Comparison of ENCODE assay signal across 1 cellular context in genomic region chr6:117545161-117545595, GRCh38.
A peak's percentile ranks its signal among the peaks of the same experiment; 100 is the strongest.
TF ChIP-seq lines count a peak whose summit lies in the region.

No MANE protein-coding gene starts in this region.

TF ChIP-seq in HepG2, 621 proteins besides CTCF, POLR2A, EP300 and RAD21 (continued from another document and continues in another):
- TF ChIP-seq JDP2 (CRISPR knock-in tag; IDR thresholded peaks at IDR 0.05; ENCODE audit: borderline replicate concordance), result no peak
- no peak for TF ChIP-seq ZNF720 (CRISPR knock-in tag; IDR thresholded peaks at IDR 0.05)
- no peak for TF ChIP-seq ZNF784 (CRISPR knock-in tag; IDR thresholded peaks at IDR 0.05; ENCODE audit: borderline replicate concordance)
- TF ChIP-seq SMAD9 (CRISPR knock-in tag; IDR thresholded peaks at IDR 0.05), result no peak
- no peak for TF ChIP-seq ZBTB2 (CRISPR knock-in tag; IDR thresholded peaks at IDR 0.05; ENCODE audit: low read depth)
- no peak for TF ChIP-seq ZNF850 (CRISPR knock-in tag; conservative IDR thresholded peaks at IDR 0.05)
- 0 out of 2 replicates have a peak, but pooled peaks have one; percentile 43 for TF ChIP-seq ATF2 (CRISPR knock-in tag; IDR thresholded peaks at IDR 0.05)
- no peak for TF ChIP-seq ZNF235 (CRISPR knock-in tag; IDR thresholded peaks at IDR 0.05; ENCODE audit: borderline replicate concordance)
- TF ChIP-seq ZNF580 (CRISPR knock-in tag; IDR thresholded peaks at IDR 0.05; ENCODE audit: borderline replicate concordance, low read depth), result no peak
- TF ChIP-seq IRF1 (CRISPR knock-in tag; IDR thresholded peaks at IDR 0.05; ENCODE audit: low read depth), result no peak
- no peak for TF ChIP-seq RFX3 (CRISPR knock-in tag; IDR thresholded peaks at IDR 0.05)
- TF ChIP-seq FOXP4 (CRISPR knock-in tag; IDR thresholded peaks at IDR 0.05), result peak; percentile 31; the same call in 1 of the 2 replicates
- TF ChIP-seq CSRNP2 (CRISPR knock-in tag; conservative IDR thresholded peaks at IDR 0.05; ENCODE audit: low read depth), result no peak
- no peak for TF ChIP-seq NAIF1 (CRISPR knock-in tag; IDR thresholded peaks at IDR 0.05; ENCODE audit: borderline replicate concordance)
- no peak for TF ChIP-seq ZBTB49 (CRISPR knock-in tag; IDR thresholded peaks at IDR 0.05; ENCODE audit: borderline replicate concordance)
- TF ChIP-seq HNF1A (IDR thresholded peaks at IDR 0.05; ENCODE audit: low read depth), result no peak
- no peak for TF ChIP-seq HNF1A (CRISPR knock-in tag; IDR thresholded peaks at IDR 0.05; ENCODE audit: borderline replicate concordance)
- TF ChIP-seq ETV6 (CRISPR knock-in tag; conservative IDR thresholded peaks at IDR 0.05), result no peak
- TF ChIP-seq RARA (CRISPR knock-in tag; IDR thresholded peaks at IDR 0.05), result peak; percentile 81
- TF ChIP-seq HNRNPL (IDR thresholded peaks at IDR 0.05; ENCODE audit: low read depth, low read length), result no peak
- TF ChIP-seq KAT8 (CRISPR knock-in tag; IDR thresholded peaks at IDR 0.05), result 0 out of 2 replicates have a peak, but pooled peaks have one; percentile 26
- peak; percentile 61; the same call in 1 of the 2 replicates for TF ChIP-seq RXRA (CRISPR knock-in tag; IDR thresholded peaks at IDR 0.05)
- TF ChIP-seq ZNF296 (CRISPR knock-in tag; conservative IDR thresholded peaks at IDR 0.05), result no peak
- peak; percentile 71; the same call in 1 of the 2 replicates for TF ChIP-seq FOSL1 (CRISPR knock-in tag; IDR thresholded peaks at IDR 0.05; ENCODE audit: borderline replicate concordance)
- TF ChIP-seq ZFP91 (CRISPR knock-in tag; IDR thresholded peaks at IDR 0.05; ENCODE audit: borderline replicate concordance), result 0 out of 2 replicates have a peak, but pooled peaks have one; percentile 15
- no peak for TF ChIP-seq PCBP2 (optimal IDR thresholded peaks at IDR 0.05; ENCODE audit: low read depth, low read length, poor library complexity, severe bottlenecking)
- TF ChIP-seq HIVEP1 (CRISPR knock-in tag; IDR thresholded peaks at IDR 0.05), result no peak
- no peak for TF ChIP-seq ZNF670 (CRISPR knock-in tag; IDR thresholded peaks at IDR 0.05; ENCODE audit: borderline replicate concordance)
- peak; percentile 23; the same call in 1 of the 2 replicates for TF ChIP-seq TCF7 (IDR thresholded peaks at IDR 0.05; ENCODE audit: low read depth)
- TF ChIP-seq ZNF510 (CRISPR knock-in tag; IDR thresholded peaks at IDR 0.05; ENCODE audit: low read depth), result no peak
- TF ChIP-seq PBX2 (CRISPR knock-in tag; IDR thresholded peaks at IDR 0.05), result peak; percentile 86
- no peak for TF ChIP-seq ZFP1 (CRISPR knock-in tag; IDR thresholded peaks at IDR 0.05)
- 0 out of 2 replicates have a peak, but pooled peaks have one; percentile 27 for TF ChIP-seq ERF (CRISPR knock-in tag; IDR thresholded peaks at IDR 0.05)
- no peak for TF ChIP-seq ZNF816 (CRISPR knock-in tag; IDR thresholded peaks at IDR 0.05; ENCODE audit: borderline replicate concordance)
- peak; percentile 47; the same call in 1 of the 2 replicates for TF ChIP-seq ESRRA (CRISPR knock-in tag; IDR thresholded peaks at IDR 0.05; ENCODE audit: low read depth)
- TF ChIP-seq ZGPAT (CRISPR knock-in tag; IDR thresholded peaks at IDR 0.05), result 0 out of 2 replicates have a peak, but pooled peaks have one; percentile 54
- TF ChIP-seq ZNF839 (CRISPR knock-in tag; IDR thresholded peaks at IDR 0.05; ENCODE audit: borderline replicate concordance), result no peak
